16 cellular contexts compared by ENCODE assay signal in the genomic region with DNA sequence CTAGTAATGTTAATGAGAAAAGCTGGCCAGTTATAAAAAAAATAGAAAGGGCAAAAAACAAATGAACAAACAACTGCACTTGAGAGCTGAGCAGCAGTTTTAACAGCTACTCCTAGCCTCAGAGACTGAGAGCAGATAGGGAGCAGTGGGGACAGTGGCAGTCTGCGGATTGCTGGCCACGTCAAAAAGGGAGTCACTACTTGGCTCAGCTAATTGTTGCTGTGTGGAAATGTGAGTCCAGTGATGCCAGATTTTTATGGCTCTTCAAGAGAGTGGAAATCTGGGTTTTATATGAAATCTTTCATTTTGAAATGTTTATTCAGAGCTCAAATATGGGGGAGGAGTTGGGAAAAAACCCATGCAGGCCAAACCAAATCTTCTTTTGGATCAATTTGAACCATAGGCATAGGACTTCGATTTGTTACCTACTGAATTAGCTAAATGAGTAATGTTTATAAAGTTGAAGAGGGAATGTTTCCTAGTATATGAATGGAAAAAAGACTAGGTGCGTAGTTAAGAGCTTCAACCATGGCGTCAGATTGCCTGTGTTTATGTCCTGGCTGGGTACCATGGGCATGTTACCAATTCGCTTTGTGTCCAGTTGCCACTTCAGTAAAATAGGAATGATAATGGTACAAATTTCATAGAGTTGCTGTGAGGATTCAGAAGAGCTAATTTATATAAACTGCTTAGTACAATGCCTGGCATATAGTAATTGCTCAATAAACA.
DNase-seq lines count a peak whose midpoint lies in the region; ATAC-seq and TF ChIP-seq lines count a peak whose summit lies in the region.
"Had no signal": no experiment of that assay in that cellular context is flagged by ENCODE, and none has a peak within 500 bp of the region (broad histone marks: within the 10 kb centered on the region; RNA-seq: fewer than 3 reads in every experiment).

No MANE protein-coding gene starts in this region.

- H3K79me2 ChIP-seq in ACC112 (ENCODE audit: control insufficient read depth, insufficient read depth, low read length, unreplicated experiment), result peaks cover 23% of the 10 kb centered on the region
- H3K79me2 ChIP-seq in PC-3 (ENCODE audit: low read length), result no peaks in the 10 kb centered on the region

- H3K9ac ChIP-seq in PC-3 (ENCODE audit: low read length), result peak overlapping the region; percentile 41

- DNase-seq in PC-3, result peak; percentile 30
- DNase-seq in foreskin fibroblast, result peak; percentile 68 to 83
- DNase-seq in osteocyte (ENCODE audit: extremely low spot score, unreplicated experiment), result no peak
- no peak for DNase-seq in stimulated activated CD8-positive, alpha-beta memory T cell treated with anti-CD3 and anti-CD28 coated beads, Interleukin-4, amount 100 ng/mL, for 48 hours
- DNase-seq in HCEC 1CT, result no peak
- DNase-seq: CD8-positive, alpha-beta memory T cell; mesendoderm; NCI-H1694; spleen; T-cell had no signal

- peaks cover 3% of the 10 kb centered on the region for H3K36me3 Mint-ChIP-seq in osteocyte (ENCODE audit: unreplicated experiment)

- intact Hi-C loops in PC-3 (cut with micrococcal nuclease), result loop anchor here (2.0 to 5.0 kb wide), 4 partner anchors 54 to 1655 kb away; no protein-coding TSS in a partner anchor

- TF ChIP-seq CTCF in PC-3 (conservative IDR thresholded peaks at IDR 0.05; ENCODE audit: low read depth, low read length) (no peak), foreskin fibroblast (IDR thresholded peaks at IDR 0.05; ENCODE audit: low read depth, low read length) (no peak), osteocyte (IDR thresholded peaks at IDR 0.05) (no peak)

- H3F3A ChIP-seq in PC-3 (ENCODE audit: low read length, unreplicated experiment), result no peaks in the 10 kb centered on the region

- H3K36me3 ChIP-seq in ACC112 (ENCODE audit: insufficient read depth, low read length), result no peaks in the 10 kb centered on the region
- H3K36me3 ChIP-seq in PC-3 (ENCODE audit: low read depth, low read length), result no peaks in the 10 kb centered on the region
- H3K36me3 ChIP-seq: neutrophil, spleen had no signal

- peaks cover 3% of the 10 kb centered on the region for H3K9me3 Mint-ChIP-seq in osteocyte (ENCODE audit: unreplicated experiment)
- H3K9me3 Mint-ChIP-seq: CD8-positive, alpha-beta memory T cell had no signal

- H2AFZ ChIP-seq in ACC112 (ENCODE audit: low read length, unreplicated experiment), result no peak overlapping the region
- H2AFZ ChIP-seq in PC-3 (ENCODE audit: low read length), result no peak overlapping the region

- no TSS peak for BruUV-seq in PC-3 (replicated peaks; lab: Mats Ljungman, UMichigan)

- H3K27me3 ChIP-seq in ACC112 (ENCODE audit: insufficient read depth, low read length) (no peaks in the 10 kb centered on the region), PC-3 (ENCODE audit: low read length) (no peaks in the 10 kb centered on the region)
- H3K27me3 ChIP-seq: neutrophil, spleen had no signal

- CTCF ChIA-PET in PC-3 (lab: Charles Lee), result interaction anchor here (0.6 to 1.7 kb wide), 5 partner anchors 34 to 183 kb away, joined by 3 to 5 read pairs (median 3); no protein-coding TSS in a partner anchor

- H3K9me3 ChIP-seq in PC-3 (ENCODE audit: low read length), result no peaks in the 10 kb centered on the region
- H3K9me3 ChIP-seq: neutrophil, spleen had no signal

- H3K27me3 Mint-ChIP-seq in osteocyte (ENCODE audit: unreplicated experiment), result no peaks in the 10 kb centered on the region
- H3K27me3 Mint-ChIP-seq: brain; stimulated activated naive CD8-positive, alpha-beta T cell treated with anti-CD3 and anti-CD28 coated beads, Interleukin-15, Interleukin-2, amounts not matched to agents 100 ng/mL and 50 ng/mL, for 24 hours; T-cell had no signal

- H3K4me2 ChIP-seq in PC-3 (ENCODE audit: low read length), result peak overlapping the region; percentile 47

- POLR2A ChIA-PET in PC-3 (lab: Charles Lee; ENCODE audit: unreplicated experiment), result no interaction called here

- ATAC-seq in PC-3 (peak; percentile 14), esophagus mucosa (no peak)
- ATAC-seq in activated CD4-positive, CD25-positive, alpha-beta regulatory T cell treated with anti-CD3 and anti-CD28 coated beads, Interleukin-2, amount 50 U/mL, for 24 hours, result no peak
- ATAC-seq: T-cell had no signal

- H3K4me3 Mint-ChIP-seq in osteocyte (ENCODE audit: unreplicated experiment), result no peak overlapping the region
- H3K4me3 Mint-ChIP-seq: brain; stimulated activated naive CD8-positive, alpha-beta T cell treated with anti-CD3 and anti-CD28 coated beads, Interleukin-15, Interleukin-2, amounts not matched to agents 100 ng/mL and 50 ng/mL, for 24 hours; T-cell had no signal

- H3K9me2 ChIP-seq in PC-3 (replicated peaks; ENCODE audit: low read length), result no peaks in the 10 kb centered on the region

- H3K4me1 ChIP-seq in ACC112 (ENCODE audit: control insufficient read depth, insufficient read depth, low read length, unreplicated experiment) (peaks cover 39% of the 10 kb centered on the region), PC-3 (ENCODE audit: insufficient read depth, low read length) (peaks cover 67% of the 10 kb centered on the region)

- peaks cover 46% of the 10 kb centered on the region for H3K4me1 Mint-ChIP-seq in osteocyte (ENCODE audit: unreplicated experiment)

- H3K27ac Mint-ChIP-seq in osteocyte (ENCODE audit: unreplicated experiment), result peak overlapping the region; percentile 24
- H3K27ac Mint-ChIP-seq: stimulated activated naive CD8-positive, alpha-beta T cell treated with anti-CD3 and anti-CD28 coated beads, Interleukin-15, Interleukin-2, amounts not matched to agents 100 ng/mL and 50 ng/mL, for 24 hours; T-cell had no signal

- H4K20me1 ChIP-seq in PC-3 (ENCODE audit: low read length), result no peaks in the 10 kb centered on the region

- no peak overlapping the region; the same call in 1 of the 2 replicates for H3K4me3 ChIP-seq in ACC112 (ENCODE audit: low read depth, low read length)
- no peak overlapping the region for H3K4me3 ChIP-seq in PC-3 (ENCODE audit: low read length)
- no peak overlapping the region for H3K4me3 ChIP-seq in foreskin fibroblast (ENCODE audit: low read depth in 1 of 2, low read length in 2 of 2)
- H3K4me3 ChIP-seq: spleen had no signal

- peak overlapping the region; percentile 65; the same call in 1 of the 2 replicates for H3K27ac ChIP-seq in ACC112 (ENCODE audit: low read depth, low read length)
- peak overlapping the region; percentile 77 for H3K27ac ChIP-seq in PC-3 (ENCODE audit: low read length)
- H3K27ac ChIP-seq: neutrophil had no signal

Comparison
In these comparisons a context has a peak if more than half of its experiments do, and no peak if none do; other contexts are left out.
1. DNase-seq: peak in PC-3 (single experiment) and foreskin fibroblast (2 of 2); none in osteocyte (single experiment), stimulated activated CD8-positive, alpha-beta memory T cell treated with anti-CD3 and anti-CD28 coated beads, Interleukin-4, amount 100 ng/mL, for 48 hours (single experiment) and HCEC 1CT (single experiment).